In the genomic region with DNA sequence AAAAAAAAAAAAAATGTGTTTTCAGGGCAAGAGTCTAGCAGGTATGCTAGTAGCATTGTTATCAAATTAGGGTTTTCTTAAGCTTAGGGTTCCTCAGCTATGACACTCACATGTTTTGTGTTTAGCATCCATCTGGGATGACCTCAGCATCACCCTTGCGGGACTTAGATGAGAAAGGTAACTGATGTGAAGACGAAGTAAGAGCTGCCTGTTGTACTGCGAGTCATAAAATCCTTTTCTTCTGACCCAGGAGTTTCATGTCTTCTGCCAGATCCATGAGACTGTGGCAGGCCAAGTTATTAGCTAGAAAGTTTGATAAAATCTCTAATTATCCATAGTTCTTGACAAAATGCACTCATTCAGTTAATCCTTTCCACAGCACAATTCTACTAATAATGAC, we compare ENCODE assay signal across 19 cellular contexts.
"Had no signal": no experiment of that assay in that cellular context is flagged by ENCODE, and none has a peak within 500 bp of the region (broad histone marks: within the 10 kb centered on the region; RNA-seq: fewer than 3 reads in every experiment).

No MANE protein-coding gene starts in this region.

- DNase-seq: occipital lobe; ovary; posterior cingulate gyrus; psoas muscle; right cardiac atrium; right lobe of liver; sigmoid colon; small intestine; stimulated activated CD4-positive, alpha-beta T cell treated with anti-CD3 and anti-CD28 coated beads, Interleukin-15, amount 100 ng/mL, for 24 hours; stimulated activated CD4-positive, alpha-beta T cell treated with anti-CD3 and anti-CD28 coated beads, Interleukin-2, amount 100 ng/mL, for 24 hours; stimulated activated CD4-positive, alpha-beta T cell treated with anti-CD3 and anti-CD28 coated beads, Interleukin-2, amount 100 ng/mL, for 48 hours; stimulated activated CD4-positive, alpha-beta T cell treated with anti-CD3 and anti-CD28 coated beads, Interleukin-4, amount 100 ng/mL, for 24 hours; stimulated activated naive B cell treated with anti-CD40 and anti-IgM and Interleukin-4, amounts not matched to agents 10 μg/mL and 1 μg/mL and 100 μg/mL, for 72 hours; stimulated activated naive CD4-positive, alpha-beta T cell treated with Interleukin-2 at 50 U/mL for 16 hours; stomach; thyroid gland; trophoblast cell; upper lobe of left lung had no signal

- ATAC-seq: psoas muscle; right cardiac atrium; right lobe of liver; stimulated activated effector memory CD8-positive, alpha-beta T cell treated with anti-CD3 and anti-CD28 coated beads, Interleukin-12 subunit alpha, Interleukin-12 subunit beta, amount 100 ng/mL, for 72 hours; stimulated activated naive B cell treated with anti-CD40 and anti-IgM and Interleukin-4, amounts not matched to agents 10 μg/mL and 1 μg/mL and 100 μg/mL, for 72 hours had no signal
